In the genomic region with DNA sequence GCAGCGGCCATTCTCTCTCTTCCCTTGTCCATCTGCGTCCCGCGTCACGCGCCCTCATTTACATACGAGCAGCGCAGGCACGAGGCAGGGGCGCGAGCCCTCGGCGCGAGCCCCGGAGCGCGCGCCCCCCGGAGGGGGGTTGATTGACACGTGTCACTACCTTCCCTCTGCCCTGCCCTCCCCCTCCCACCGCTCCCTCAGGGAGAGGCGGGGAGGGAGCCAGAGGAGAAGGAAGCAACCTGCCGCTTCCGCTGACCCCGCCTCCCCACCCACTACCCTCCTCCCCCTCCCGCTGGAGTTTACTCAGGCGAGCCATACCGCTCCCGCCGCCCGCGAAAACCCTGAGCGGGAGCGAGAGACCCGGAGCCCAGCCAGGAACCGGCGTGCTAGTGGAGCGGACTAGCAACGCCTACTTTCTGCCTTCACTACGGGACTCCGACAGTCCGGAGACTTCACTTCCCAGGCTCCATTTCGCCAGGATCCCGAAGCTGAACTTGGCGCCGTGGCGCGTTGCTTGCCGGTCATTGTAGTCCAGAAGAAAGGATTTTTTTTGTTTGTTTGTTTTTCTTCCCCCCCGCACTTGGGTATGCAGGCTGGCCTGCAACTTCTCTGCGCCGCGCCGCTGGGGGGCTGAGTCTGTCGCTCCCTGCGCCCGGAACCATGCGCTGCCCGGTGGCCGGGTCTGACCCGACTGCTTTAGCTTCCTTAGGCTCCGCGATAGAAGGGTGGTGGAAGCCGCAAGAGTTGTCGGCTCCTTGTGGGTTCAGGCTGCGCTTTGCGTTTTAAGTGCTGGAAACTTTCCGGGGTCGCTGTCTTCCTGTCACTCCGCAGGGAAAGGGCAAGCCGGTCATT, we compare ENCODE assay signal across 1 cellular context.
TF ChIP-seq lines count a peak whose summit lies in the region.

A gene (minus strand): TSS at position 36 of the 852 bp plus-strand sequence. CDS start 4 bp downstream, at position 32.

TF ChIP-seq in HepG2, 621 proteins besides CTCF, POLR2A, EP300 and RAD21 (continued from another document and continues in another):
- TF ChIP-seq, protein P1, sequence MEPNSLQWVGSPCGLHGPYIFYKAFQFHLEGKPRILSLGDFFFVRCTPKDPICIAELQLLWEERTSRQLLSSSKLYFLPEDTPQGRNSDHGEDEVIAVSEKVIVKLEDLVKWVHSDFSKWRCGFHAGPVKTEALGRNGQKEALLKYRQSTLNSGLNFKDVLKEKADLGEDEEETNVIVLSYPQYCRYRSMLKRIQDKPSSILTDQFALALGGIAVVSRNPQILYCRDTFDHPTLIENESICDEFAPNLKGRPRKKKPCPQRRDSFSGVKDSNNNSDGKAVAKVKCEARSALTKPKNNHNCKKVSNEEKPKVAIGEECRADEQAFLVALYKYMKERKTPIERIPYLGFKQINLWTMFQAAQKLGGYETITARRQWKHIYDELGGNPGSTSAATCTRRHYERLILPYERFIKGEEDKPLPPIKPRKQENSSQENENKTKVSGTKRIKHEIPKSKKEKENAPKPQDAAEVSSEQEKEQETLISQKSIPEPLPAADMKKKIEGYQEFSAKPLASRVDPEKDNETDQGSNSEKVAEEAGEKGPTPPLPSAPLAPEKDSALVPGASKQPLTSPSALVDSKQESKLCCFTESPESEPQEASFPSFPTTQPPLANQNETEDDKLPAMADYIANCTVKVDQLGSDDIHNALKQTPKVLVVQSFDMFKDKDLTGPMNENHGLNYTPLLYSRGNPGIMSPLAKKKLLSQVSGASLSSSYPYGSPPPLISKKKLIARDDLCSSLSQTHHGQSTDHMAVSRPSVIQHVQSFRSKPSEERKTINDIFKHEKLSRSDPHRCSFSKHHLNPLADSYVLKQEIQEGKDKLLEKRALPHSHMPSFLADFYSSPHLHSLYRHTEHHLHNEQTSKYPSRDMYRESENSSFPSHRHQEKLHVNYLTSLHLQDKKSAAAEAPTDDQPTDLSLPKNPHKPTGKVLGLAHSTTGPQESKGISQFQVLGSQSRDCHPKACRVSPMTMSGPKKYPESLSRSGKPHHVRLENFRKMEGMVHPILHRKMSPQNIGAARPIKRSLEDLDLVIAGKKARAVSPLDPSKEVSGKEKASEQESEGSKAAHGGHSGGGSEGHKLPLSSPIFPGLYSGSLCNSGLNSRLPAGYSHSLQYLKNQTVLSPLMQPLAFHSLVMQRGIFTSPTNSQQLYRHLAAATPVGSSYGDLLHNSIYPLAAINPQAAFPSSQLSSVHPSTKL (CRISPR knock-in tag; IDR thresholded peaks at IDR 0.05) = peak; percentile 37; the same call in 1 of the 2 replicates
- TF ChIP-seq ZNF234 (CRISPR knock-in tag; conservative IDR thresholded peaks at IDR 0.05) (no peak), SIX1 (CRISPR knock-in tag; IDR thresholded peaks at IDR 0.05; ENCODE audit: borderline replicate concordance) (no peak), ZNF484 (CRISPR knock-in tag; IDR thresholded peaks at IDR 0.05; ENCODE audit: borderline replicate concordance, low read depth) (no peak), GTF2F1 (IDR thresholded peaks at IDR 0.05; ENCODE audit: low read length) (no peak), HES4 (CRISPR knock-in tag; IDR thresholded peaks at IDR 0.05; ENCODE audit: borderline replicate concordance) (0 out of 2 replicates have a peak, but pooled peaks have one; percentile 22), ZNF10 (CRISPR knock-in tag; IDR thresholded peaks at IDR 0.05; ENCODE audit: borderline replicate concordance, low read depth) (no peak), MAZ (IDR thresholded peaks at IDR 0.05; ENCODE audit: borderline replicate concordance, low read depth, low read length) (peak; percentile 86), MAZ (CRISPR knock-in tag; IDR thresholded peaks at IDR 0.05; ENCODE audit: low read depth) (peak; percentile 18; the same call in 1 of the 2 replicates), ZNF17 (CRISPR knock-in tag; IDR thresholded peaks at IDR 0.05) (no peak), JARID2 (CRISPR knock-in tag; IDR thresholded peaks at IDR 0.05; ENCODE audit: insufficient replicate concordance) (no peak), FIP1L1 (IDR thresholded peaks at IDR 0.05; ENCODE audit: borderline replicate concordance, insufficient read depth, low read depth, low read length) (no peak), MBNL3 (CRISPR knock-in tag; conservative IDR thresholded peaks at IDR 0.05) (no peak)
- TF ChIP-seq, protein P2, sequence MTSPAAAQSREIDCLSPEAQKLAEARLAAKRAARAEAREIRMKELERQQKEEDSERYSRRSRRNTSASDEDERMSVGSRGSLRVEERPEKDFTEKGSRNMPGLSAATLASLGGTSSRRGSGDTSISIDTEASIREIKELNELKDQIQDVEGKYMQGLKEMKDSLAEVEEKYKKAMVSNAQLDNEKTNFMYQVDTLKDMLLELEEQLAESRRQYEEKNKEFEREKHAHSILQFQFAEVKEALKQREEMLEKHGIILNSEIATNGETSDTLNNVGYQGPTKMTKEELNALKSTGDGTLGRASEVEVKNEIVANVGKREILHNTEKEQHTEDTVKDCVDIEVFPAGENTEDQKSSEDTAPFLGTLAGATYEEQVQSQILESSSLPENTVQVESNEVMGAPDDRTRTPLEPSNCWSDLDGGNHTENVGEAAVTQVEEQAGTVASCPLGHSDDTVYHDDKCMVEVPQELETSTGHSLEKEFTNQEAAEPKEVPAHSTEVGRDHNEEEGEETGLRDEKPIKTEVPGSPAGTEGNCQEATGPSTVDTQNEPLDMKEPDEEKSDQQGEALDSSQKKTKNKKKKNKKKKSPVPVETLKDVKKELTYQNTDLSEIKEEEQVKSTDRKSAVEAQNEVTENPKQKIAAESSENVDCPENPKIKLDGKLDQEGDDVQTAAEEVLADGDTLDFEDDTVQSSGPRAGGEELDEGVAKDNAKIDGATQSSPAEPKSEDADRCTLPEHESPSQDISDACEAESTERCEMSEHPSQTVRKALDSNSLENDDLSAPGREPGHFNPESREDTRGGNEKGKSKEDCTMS (CRISPR knock-in tag; conservative IDR thresholded peaks at IDR 0.05) = no peak
- TF ChIP-seq, protein P3, sequence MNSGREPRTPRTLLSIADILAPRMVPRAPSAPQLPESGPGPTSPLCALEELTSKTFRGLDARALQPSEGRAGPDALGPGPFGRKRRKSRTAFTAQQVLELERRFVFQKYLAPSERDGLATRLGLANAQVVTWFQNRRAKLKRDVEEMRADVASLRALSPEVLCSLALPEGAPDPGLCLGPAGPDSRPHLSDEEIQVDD (CRISPR knock-in tag; IDR thresholded peaks at IDR 0.05; ENCODE audit: borderline replicate concordance) = no peak
- TF ChIP-seq, protein P4, sequence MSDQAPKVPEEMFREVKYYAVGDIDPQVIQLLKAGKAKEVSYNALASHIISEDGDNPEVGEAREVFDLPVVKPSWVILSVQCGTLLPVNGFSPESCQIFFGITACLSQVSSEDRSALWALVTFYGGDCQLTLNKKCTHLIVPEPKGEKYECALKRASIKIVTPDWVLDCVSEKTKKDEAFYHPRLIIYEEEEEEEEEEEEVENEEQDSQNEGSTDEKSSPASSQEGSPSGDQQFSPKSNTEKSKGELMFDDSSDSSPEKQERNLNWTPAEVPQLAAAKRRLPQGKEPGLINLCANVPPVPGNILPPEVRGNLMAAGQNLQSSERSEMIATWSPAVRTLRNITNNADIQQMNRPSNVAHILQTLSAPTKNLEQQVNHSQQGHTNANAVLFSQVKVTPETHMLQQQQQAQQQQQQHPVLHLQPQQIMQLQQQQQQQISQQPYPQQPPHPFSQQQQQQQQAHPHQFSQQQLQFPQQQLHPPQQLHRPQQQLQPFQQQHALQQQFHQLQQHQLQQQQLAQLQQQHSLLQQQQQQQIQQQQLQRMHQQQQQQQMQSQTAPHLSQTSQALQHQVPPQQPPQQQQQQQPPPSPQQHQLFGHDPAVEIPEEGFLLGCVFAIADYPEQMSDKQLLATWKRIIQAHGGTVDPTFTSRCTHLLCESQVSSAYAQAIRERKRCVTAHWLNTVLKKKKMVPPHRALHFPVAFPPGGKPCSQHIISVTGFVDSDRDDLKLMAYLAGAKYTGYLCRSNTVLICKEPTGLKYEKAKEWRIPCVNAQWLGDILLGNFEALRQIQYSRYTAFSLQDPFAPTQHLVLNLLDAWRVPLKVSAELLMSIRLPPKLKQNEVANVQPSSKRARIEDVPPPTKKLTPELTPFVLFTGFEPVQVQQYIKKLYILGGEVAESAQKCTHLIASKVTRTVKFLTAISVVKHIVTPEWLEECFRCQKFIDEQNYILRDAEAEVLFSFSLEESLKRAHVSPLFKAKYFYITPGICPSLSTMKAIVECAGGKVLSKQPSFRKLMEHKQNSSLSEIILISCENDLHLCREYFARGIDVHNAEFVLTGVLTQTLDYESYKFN (CRISPR knock-in tag; conservative IDR thresholded peaks at IDR 0.05) = 0 out of 2 replicates have a peak, but pooled peaks have one; percentile 34
- TF ChIP-seq, protein P5, sequence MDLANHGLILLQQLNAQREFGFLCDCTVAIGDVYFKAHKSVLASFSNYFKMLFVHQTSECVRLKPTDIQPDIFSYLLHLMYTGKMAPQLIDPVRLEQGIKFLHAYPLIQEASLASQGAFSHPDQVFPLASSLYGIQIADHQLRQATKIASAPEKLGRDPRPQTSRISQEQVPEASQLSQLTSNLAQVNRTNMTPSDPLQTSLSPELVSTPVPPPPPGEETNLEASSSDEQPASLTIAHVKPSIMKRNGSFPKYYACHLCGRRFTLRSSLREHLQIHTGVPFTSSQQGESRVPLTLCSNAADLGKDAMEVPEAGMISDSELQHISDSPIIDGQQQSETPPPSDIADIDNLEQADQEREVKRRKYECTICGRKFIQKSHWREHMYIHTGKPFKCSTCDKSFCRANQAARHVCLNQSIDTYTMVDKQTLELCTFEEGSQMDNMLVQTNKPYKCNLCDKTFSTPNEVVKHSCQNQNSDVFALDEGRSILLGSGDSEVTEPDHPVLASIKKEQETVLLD (CRISPR knock-in tag; IDR thresholded peaks at IDR 0.05; ENCODE audit: low read depth) = no peak; the same call in none of the 2 replicates
- TF ChIP-seq, protein P6, sequence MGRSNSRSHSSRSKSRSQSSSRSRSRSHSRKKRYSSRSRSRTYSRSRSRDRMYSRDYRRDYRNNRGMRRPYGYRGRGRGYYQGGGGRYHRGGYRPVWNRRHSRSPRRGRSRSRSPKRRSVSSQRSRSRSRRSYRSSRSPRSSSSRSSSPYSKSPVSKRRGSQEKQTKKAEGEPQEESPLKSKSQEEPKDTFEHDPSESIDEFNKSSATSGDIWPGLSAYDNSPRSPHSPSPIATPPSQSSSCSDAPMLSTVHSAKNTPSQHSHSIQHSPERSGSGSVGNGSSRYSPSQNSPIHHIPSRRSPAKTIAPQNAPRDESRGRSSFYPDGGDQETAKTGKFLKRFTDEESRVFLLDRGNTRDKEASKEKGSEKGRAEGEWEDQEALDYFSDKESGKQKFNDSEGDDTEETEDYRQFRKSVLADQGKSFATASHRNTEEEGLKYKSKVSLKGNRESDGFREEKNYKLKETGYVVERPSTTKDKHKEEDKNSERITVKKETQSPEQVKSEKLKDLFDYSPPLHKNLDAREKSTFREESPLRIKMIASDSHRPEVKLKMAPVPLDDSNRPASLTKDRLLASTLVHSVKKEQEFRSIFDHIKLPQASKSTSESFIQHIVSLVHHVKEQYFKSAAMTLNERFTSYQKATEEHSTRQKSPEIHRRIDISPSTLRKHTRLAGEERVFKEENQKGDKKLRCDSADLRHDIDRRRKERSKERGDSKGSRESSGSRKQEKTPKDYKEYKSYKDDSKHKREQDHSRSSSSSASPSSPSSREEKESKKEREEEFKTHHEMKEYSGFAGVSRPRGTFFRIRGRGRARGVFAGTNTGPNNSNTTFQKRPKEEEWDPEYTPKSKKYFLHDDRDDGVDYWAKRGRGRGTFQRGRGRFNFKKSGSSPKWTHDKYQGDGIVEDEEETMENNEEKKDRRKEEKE (IDR thresholded peaks at IDR 0.05) = no peak
- TF ChIP-seq, protein P7, sequence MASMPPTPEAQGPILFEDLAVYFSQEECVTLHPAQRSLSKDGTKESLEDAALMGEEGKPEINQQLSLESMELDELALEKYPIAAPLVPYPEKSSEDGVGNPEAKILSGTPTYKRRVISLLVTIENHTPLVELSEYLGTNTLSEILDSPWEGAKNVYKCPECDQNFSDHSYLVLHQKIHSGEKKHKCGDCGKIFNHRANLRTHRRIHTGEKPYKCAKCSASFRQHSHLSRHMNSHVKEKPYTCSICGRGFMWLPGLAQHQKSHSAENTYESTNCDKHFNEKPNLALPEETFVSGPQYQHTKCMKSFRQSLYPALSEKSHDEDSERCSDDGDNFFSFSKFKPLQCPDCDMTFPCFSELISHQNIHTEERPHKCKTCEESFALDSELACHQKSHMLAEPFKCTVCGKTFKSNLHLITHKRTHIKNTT (CRISPR knock-in tag; IDR thresholded peaks at IDR 0.05) = no peak
- TF ChIP-seq, protein P8, sequence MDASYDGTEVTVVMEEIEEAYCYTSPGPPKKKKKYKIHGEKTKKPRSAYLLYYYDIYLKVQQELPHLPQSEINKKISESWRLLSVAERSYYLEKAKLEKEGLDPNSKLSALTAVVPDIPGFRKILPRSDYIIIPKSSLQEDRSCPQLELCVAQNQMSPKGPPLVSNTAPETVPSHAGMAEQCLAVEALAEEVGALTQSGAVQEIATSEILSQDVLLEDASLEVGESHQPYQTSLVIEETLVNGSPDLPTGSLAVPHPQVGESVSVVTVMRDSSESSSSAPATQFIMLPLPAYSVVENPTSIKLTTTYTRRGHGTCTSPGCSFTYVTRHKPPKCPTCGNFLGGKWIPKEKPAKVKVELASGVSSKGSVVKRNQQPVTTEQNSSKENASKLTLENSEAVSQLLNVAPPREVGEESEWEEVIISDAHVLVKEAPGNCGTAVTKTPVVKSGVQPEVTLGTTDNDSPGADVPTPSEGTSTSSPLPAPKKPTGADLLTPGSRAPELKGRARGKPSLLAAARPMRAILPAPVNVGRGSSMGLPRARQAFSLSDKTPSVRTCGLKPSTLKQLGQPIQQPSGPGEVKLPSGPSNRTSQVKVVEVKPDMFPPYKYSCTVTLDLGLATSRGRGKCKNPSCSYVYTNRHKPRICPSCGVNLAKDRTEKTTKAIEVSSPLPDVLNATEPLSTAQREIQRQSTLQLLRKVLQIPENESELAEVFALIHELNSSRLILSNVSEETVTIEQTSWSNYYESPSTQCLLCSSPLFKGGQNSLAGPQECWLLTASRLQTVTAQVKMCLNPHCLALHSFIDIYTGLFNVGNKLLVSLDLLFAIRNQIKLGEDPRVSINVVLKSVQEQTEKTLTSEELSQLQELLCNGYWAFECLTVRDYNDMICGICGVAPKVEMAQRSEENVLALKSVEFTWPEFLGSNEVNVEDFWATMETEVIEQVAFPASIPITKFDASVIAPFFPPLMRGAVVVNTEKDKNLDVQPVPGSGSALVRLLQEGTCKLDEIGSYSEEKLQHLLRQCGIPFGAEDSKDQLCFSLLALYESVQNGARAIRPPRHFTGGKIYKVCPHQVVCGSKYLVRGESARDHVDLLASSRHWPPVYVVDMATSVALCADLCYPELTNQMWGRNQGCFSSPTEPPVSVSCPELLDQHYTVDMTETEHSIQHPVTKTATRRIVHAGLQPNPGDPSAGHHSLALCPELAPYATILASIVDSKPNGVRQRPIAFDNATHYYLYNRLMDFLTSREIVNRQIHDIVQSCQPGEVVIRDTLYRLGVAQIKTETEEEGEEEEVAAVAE (CRISPR knock-in tag; IDR thresholded peaks at IDR 0.05; ENCODE audit: borderline replicate concordance) = 0 out of 2 replicates have a peak, but pooled peaks have one; percentile 38
